ENCODE assay signal across 12 cellular contexts in genomic region chr11:1899686-1900085, GRCh38. TPM values are rescaled to one million over a fixed set of nuclear protein-coding genes. Genes with fewer than 3 reads are reported as not detected.
"Had no signal": no experiment of that assay in that cellular context is flagged by ENCODE, and none has a peak within 500 bp of the region (broad histone marks: within the 10 kb centered on the region; RNA-seq: fewer than 3 reads in every experiment).

No MANE protein-coding gene starts in this region.

- H3K36me3 ChIP-seq: HAP-1 had no signal

- H3K9me3 ChIP-seq: HAP-1 had no signal

- H3K4me1 ChIP-seq: HAP-1 had no signal

- ATAC-seq: GM23338, HCT116 had no signal

- H3K4me2 ChIP-seq: GM23338 had no signal

- H3K4me3 ChIP-seq: GM23248, GM23338, HAP-1 had no signal

- H3K9ac ChIP-seq: GM23248 had no signal

- DNase-seq: GM23248, GOT3, H7, H9, HCEC 1CT, HFFc6 had no signal

- FAIRE-seq: H1, H54 had no signal

- H3K27ac ChIP-seq: GM23248 had no signal

- H2AFZ ChIP-seq: GM23248, GM23338 had no signal

RNA-seq across cellular contexts. Expression of gene PRR33, which starts 8.0 kb away (rescaled TPM):
- total RNA-seq: GM23248, GM23338, H1, H4, H7, H9, HFFc6 had no signal
- polyA plus RNA-seq: GM23248, GM23338 had no signal

RNA-seq across cellular contexts. Expression of gene TNNT3, which starts 19.8 kb away (rescaled TPM):
- total RNA-seq: GM23248, GM23338, H1, H4, H7, H9, HFFc6 had no signal
- polyA plus RNA-seq: GM23248, GM23338, H1 had no signal

RNA-seq across cellular contexts. Expression of gene LSP1, which starts 46.8 kb away (rescaled TPM):
- total RNA-seq: GM23248, GM23338, H1, H9 had no signal
